8 cellular contexts compared by ENCODE assay signal in the genomic region with DNA sequence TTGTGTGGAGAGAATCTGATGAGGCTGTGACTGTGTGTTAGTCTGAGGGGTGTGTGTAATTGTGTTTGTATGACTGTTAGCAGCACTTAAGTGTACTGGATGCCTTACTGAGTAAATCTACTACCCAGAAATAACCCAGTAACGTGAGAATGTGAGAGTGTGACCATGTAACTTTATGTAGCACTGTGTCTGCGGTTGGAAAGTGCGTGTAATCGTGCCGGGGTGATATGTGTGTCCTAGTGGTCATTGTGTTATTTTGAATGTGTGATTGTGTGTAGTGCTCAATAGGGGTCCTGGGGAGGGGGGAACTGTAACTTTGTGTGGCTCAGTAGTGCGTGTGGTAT. TPM values are rescaled to one million over a fixed set of nuclear protein-coding genes. Genes with fewer than 3 reads are reported as not detected.
A peak's percentile ranks its signal among the peaks of the same experiment; 100 is the strongest.
DNase-seq lines count a peak whose midpoint lies in the region; ATAC-seq and TF ChIP-seq lines count a peak whose summit lies in the region.

No MANE protein-coding gene starts in this region.

- H3K4me1 ChIP-seq in adrenal gland (replicated peaks in 1 of 2), result peaks cover 4 to 13% of the 10 kb centered on the region in 2 donors

- peak overlapping the region; percentile 97 for H3K4me3 Mint-ChIP-seq in stimulated activated naive CD8-positive, alpha-beta T cell treated with anti-CD3 and anti-CD28 coated beads, Interleukin-15, Interleukin-2, amounts not matched to agents 100 ng/mL and 50 ng/mL, for 24 hours

- 13 to 20% (median 15%) methylated on average over 6 of the region's 6 CpGs for WGBS in adrenal gland, 4 donors

- peak overlapping the region; percentile 19 to 100 (median 80) for H3K4me3 ChIP-seq in adrenal gland

- peaks cover 22% of the 10 kb centered on the region for H3K4me1 Mint-ChIP-seq in stimulated activated naive CD8-positive, alpha-beta T cell treated with anti-CD3 and anti-CD28 coated beads, Interleukin-15, Interleukin-2, amounts not matched to agents 100 ng/mL and 50 ng/mL, for 24 hours (ENCODE audit: low read depth)

- H3K27me3 ChIP-seq in adrenal gland, result no peaks in the 10 kb centered on the region

- H3K9me3 ChIP-seq in adrenal gland (replicated peaks in 1 of 3), result no peaks in the 10 kb centered on the region

- peak in 2 of 3 donors; percentile 14 to 17 for DNase-seq in stimulated activated CD4-positive, alpha-beta T cell treated with anti-CD3 and anti-CD28 coated beads, Interleukin-12 subunit alpha, Interleukin-12 subunit beta, amount 100 ng/mL, for 48 hours (ENCODE audit: low read depth in 2 of 3, low spot score in 1 of 3)
- DNase-seq in stimulated activated CD4-positive, alpha-beta T cell treated with anti-CD3 and anti-CD28 coated beads, Interleukin-2, amount 100 ng/mL, for 48 hours, result no peak
- peak in 2 of 7 donors; percentile 10 to 13 for DNase-seq in adrenal gland
- peak; percentile 67 for DNase-seq in iris pigment epithelial cell (ENCODE audit: low read depth)
- no peak for DNase-seq in globus pallidus (ENCODE audit: low spot score)
- no peak for DNase-seq in head of caudate nucleus

- H3K27ac Mint-ChIP-seq in stimulated activated naive CD8-positive, alpha-beta T cell treated with anti-CD3 and anti-CD28 coated beads, Interleukin-15, Interleukin-2, amounts not matched to agents 100 ng/mL and 50 ng/mL, for 24 hours, result peak overlapping the region; percentile 98

- TF ChIP-seq POLR2A in adrenal gland (IDR thresholded peaks at IDR 0.05), result no peak

- peak overlapping the region in 4 of 5 donors; percentile 38 to 92 (median 90) for H3K27ac ChIP-seq in adrenal gland

- H3K36me3 Mint-ChIP-seq in stimulated activated naive CD8-positive, alpha-beta T cell treated with anti-CD3 and anti-CD28 coated beads, Interleukin-15, Interleukin-2, amounts not matched to agents 100 ng/mL and 50 ng/mL, for 24 hours (ENCODE audit: low read depth), result peaks cover 47% of the 10 kb centered on the region

- peaks cover 15% of the 10 kb centered on the region for H3K9me3 Mint-ChIP-seq in stimulated activated naive CD8-positive, alpha-beta T cell treated with anti-CD3 and anti-CD28 coated beads, Interleukin-15, Interleukin-2, amounts not matched to agents 100 ng/mL and 50 ng/mL, for 24 hours

- H3K27me3 Mint-ChIP-seq in stimulated activated naive CD8-positive, alpha-beta T cell treated with anti-CD3 and anti-CD28 coated beads, Interleukin-15, Interleukin-2, amounts not matched to agents 100 ng/mL and 50 ng/mL, for 24 hours, result no peaks in the 10 kb centered on the region

- H3K36me3 ChIP-seq in adrenal gland (replicated peaks in 1 of 2), result peaks cover 0 to 14% of the 10 kb centered on the region in 2 donors

- intact Hi-C loops in adrenal gland (cut with DNase I) (loop anchor here in 1 of 2 donors (10.0 kb wide), 1 partner anchor 106 kb away; no protein-coding TSS in a partner anchor), head of caudate nucleus (cut with DNase I) (no loop called here)

- TF ChIP-seq CTCF in adrenal gland (IDR thresholded peaks at IDR 0.05), result no peak

- ATAC-seq in HG02938 (IDR thresholded peaks at IDR 0.05; ENCODE audit: unreplicated experiment), result no peak

RNA-seq across cellular contexts. Expression of gene ZNF383, which starts 0.6 kb away (rescaled TPM):
- 10 to 100 TPM in 2 of 8 donors, 1 to 10 TPM in 6; 4.4 to 11.1 (median 8.6) TPM for total RNA-seq in adrenal gland
- 1 to 10 TPM; 5.6 to 6.8 (median 6.4) TPM for polyA plus RNA-seq in adrenal gland

RNA-seq across cellular contexts. Expression of gene ZNF585B, which starts 8.2 kb away (rescaled TPM):
- 10 to 100 TPM; 11.4 to 25.7 (median 17.4) TPM for total RNA-seq in adrenal gland
- 1 to 10 TPM; 7.6 to 9.5 (median 8.7) TPM for polyA plus RNA-seq in adrenal gland

RNA-seq across cellular contexts. Expression of gene ZNF585A, which starts 46.1 kb away (rescaled TPM):
- total RNA-seq in adrenal gland, result 10 to 100 TPM in 6 of 8 donors, 1 to 10 TPM in 2; 8.1 to 39.4 (median 15.7) TPM
- 10 to 100 TPM; 15.8 to 23.0 (median 18.7) TPM for polyA plus RNA-seq in adrenal gland

Comparison
In these comparisons a context has a peak if more than half of its experiments do, and no peak if none do; other contexts are left out.
1. DNase-seq: peak in stimulated activated CD4-positive, alpha-beta T cell treated with anti-CD3 and anti-CD28 coated beads, Interleukin-12 subunit alpha, Interleukin-12 subunit beta, amount 100 ng/mL, for 48 hours (2 of 3) and iris pigment epithelial cell (single experiment); none in stimulated activated CD4-positive, alpha-beta T cell treated with anti-CD3 and anti-CD28 coated beads, Interleukin-2, amount 100 ng/mL, for 48 hours (0 of 2), globus pallidus (single experiment) and head of caudate nucleus (0 of 42).